Comparison of ENCODE assay signal across 14 cellular contexts in the genomic region with DNA sequence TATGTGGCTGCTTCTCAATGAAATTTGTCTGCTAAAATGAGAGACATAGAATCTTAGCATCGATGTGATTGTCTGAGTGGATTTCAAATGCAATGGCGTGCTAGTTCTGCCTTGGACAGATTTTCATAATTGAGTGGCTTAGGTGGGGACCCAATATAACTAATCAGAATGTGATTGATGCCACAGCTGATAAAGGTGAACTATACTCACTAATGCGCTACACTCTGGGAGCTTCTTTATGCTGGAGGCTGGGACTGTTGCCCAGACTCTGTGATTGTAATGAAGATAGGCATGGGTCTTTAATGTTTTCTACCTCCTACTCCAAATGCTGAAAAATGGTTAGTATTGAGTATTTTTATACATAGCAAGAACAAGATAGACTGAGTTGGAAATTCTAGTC.
DNase-seq lines count a peak whose midpoint lies in the region; ATAC-seq, FAIRE-seq and TF ChIP-seq lines count a peak whose summit lies in the region.
"Had no signal": no experiment of that assay in that cellular context is flagged by ENCODE, and none has a peak within 500 bp of the region (broad histone marks: within the 10 kb centered on the region; RNA-seq: fewer than 3 reads in every experiment).

No MANE protein-coding gene starts in this region.

- H3F3A ChIP-seq in smooth muscle cell (ENCODE audit: low read depth), result no peaks in the 10 kb centered on the region

- POLR2A ChIA-PET in A549 (lab: Yijun Ruan, JAX), result no interaction called here

- no peak overlapping the region for H3K4me3 ChIP-seq in A549
- H3K4me3 ChIP-seq in smooth muscle cell, result no peak overlapping the region

- no peaks in the 10 kb centered on the region for H3K9me3 ChIP-seq in A549
- H3K9me3 ChIP-seq in smooth muscle cell (replicated peaks; ENCODE audit: low read depth), result no peaks in the 10 kb centered on the region
- H3K9me3 ChIP-seq: BE2C had no signal

- no peak overlapping the region for H3K9ac ChIP-seq in smooth muscle cell (ENCODE audit: low read depth)

- H3K4me1 ChIP-seq in A549 (peaks cover 48% of the 10 kb centered on the region), smooth muscle cell (ENCODE audit: low read depth) (no peaks in the 10 kb centered on the region)

- WGBS in A549 (ENCODE audit: missing lambda C conversion rate), result 92% methylated on average over 3 of the region's 3 CpGs
- 95% methylated on average over 3 of the region's 3 CpGs for WGBS in smooth muscle cell (ENCODE audit: low lambda C conversion rate)

- FAIRE-seq in A549 (lab: Jason Lieb, UNC), result no peak
- FAIRE-seq: A204.1 had no signal

- CTCF ChIA-PET in A549 (lab: Yijun Ruan, JAX), result no interaction called here

- H3K27ac ChIP-seq in A549 (peak overlapping the region; percentile 63 to 75; a peak in 4 of 6 replicates), smooth muscle cell (ENCODE audit: low read depth) (no peak overlapping the region)
- H3K27ac ChIP-seq: C4-2B had no signal

- no peaks in the 10 kb centered on the region for H3K79me2 ChIP-seq in smooth muscle cell (ENCODE audit: low read depth)

- TF ChIP-seq CTCF in A549 (IDR thresholded peaks at IDR 0.05), result no peak
- TF ChIP-seq CTCF in smooth muscle cell (IDR thresholded peaks at IDR 0.05; ENCODE audit: borderline replicate concordance, insufficient read depth, poor library complexity, severe bottlenecking), result no peak

- no peak for ATAC-seq in A549
- no peak for ATAC-seq in HG03280 (IDR thresholded peaks at IDR 0.05; ENCODE audit: unreplicated experiment)
- ATAC-seq in GM18870 (IDR thresholded peaks at IDR 0.05; ENCODE audit: unreplicated experiment), result no peak
- ATAC-seq: HCT116 had no signal

- no peak for TF ChIP-seq EP300 in A549 (IDR thresholded peaks at IDR 0.05)

- peak overlapping the region; percentile 15 for H2AFZ ChIP-seq in smooth muscle cell (ENCODE audit: low read depth)

- DNase-seq in NCI-H2171 treated with DMSO at 0.1 percent for 48 hours (lab: John Stamatoyannopoulos, UW) (peak; percentile 41), NCI-H2171 (lab: John Stamatoyannopoulos, UW) (no peak), A549 (ENCODE audit: low read depth in 1 of 2, low spot score in 1 of 2) (no peak), NCI-H69 (lab: John Stamatoyannopoulos, UW) (peak; percentile 34), smooth muscle cell (lab: John Stamatoyannopoulos, UW; ENCODE audit: unreplicated experiment) (no peak)
- DNase-seq: BE2C; CD4-positive, alpha-beta memory T cell; GF-D8; KBM-7 had no signal

- TF ChIP-seq POLR2A in A549 (IDR thresholded peaks at IDR 0.05; ENCODE audit: low read length), result no peak

- TF ChIP-seq RAD21 in A549 (conservative IDR thresholded peaks at IDR 0.05 in 1 of 2, IDR thresholded peaks at IDR 0.05 in 1 of 2), result no peak

- H3K36me3 ChIP-seq in smooth muscle cell (ENCODE audit: low read depth), result no peaks in the 10 kb centered on the region
- H3K36me3 ChIP-seq: BE2C had no signal

- no peaks in the 10 kb centered on the region for H4K20me1 ChIP-seq in smooth muscle cell (ENCODE audit: low read depth)

- no peaks in the 10 kb centered on the region for H3K27me3 ChIP-seq in smooth muscle cell (ENCODE audit: low read depth)
- H3K27me3 ChIP-seq: BE2C had no signal

- no peak overlapping the region for H3K4me2 ChIP-seq in A549
- H3K4me2 ChIP-seq in smooth muscle cell, result no peak overlapping the region

TF ChIP-seq in A549, 52 proteins besides CTCF, POLR2A, EP300 and RAD21:
- no peak for TF ChIP-seq ZSCAN20 (CRISPR knock-in tag; IDR thresholded peaks at IDR 0.05)
- no peak for TF ChIP-seq ZFP36 (IDR thresholded peaks at IDR 0.05; ENCODE audit: borderline replicate concordance, partially characterized antibody)
- TF ChIP-seq ESRRA (IDR thresholded peaks at IDR 0.05; ENCODE audit: borderline replicate concordance, low read length), result no peak
- no peak for TF ChIP-seq HOXB5 (CRISPR knock-in tag; IDR thresholded peaks at IDR 0.05)
- no peak for TF ChIP-seq HDAC2 (IDR thresholded peaks at IDR 0.05)
- no peak for TF ChIP-seq TFCP2L1 (CRISPR knock-in tag; IDR thresholded peaks at IDR 0.05)
- no peak for TF ChIP-seq NR3C1 (IDR thresholded peaks at IDR 0.05)
- no peak for TF ChIP-seq FOXS1 (CRISPR knock-in tag; IDR thresholded peaks at IDR 0.05)
- no peak for TF ChIP-seq KDM5A (IDR thresholded peaks at IDR 0.05)
- TF ChIP-seq NPAS2 (CRISPR knock-in tag; IDR thresholded peaks at IDR 0.05; ENCODE audit: borderline replicate concordance), result no peak
- no peak for TF ChIP-seq E2F6 (IDR thresholded peaks at IDR 0.05; ENCODE audit: borderline replicate concordance, low read depth)
- TF ChIP-seq ELK1 (IDR thresholded peaks at IDR 0.05; ENCODE audit: low read depth, low read length), result no peak
- TF ChIP-seq ZNF302 (CRISPR knock-in tag; IDR thresholded peaks at IDR 0.05), result no peak
- no peak for TF ChIP-seq CEBPB (IDR thresholded peaks at IDR 0.05)
- TF ChIP-seq MAZ (IDR thresholded peaks at IDR 0.05; ENCODE audit: borderline replicate concordance, low read depth, low read length), result no peak
- no peak for TF ChIP-seq JUN (IDR thresholded peaks at IDR 0.05)
- TF ChIP-seq CBX2 (IDR thresholded peaks at IDR 0.05; ENCODE audit: borderline replicate concordance, low read depth), result no peak
TF ChIP-seq in A549: peak in this region for 0.

Comparison
In these comparisons a context has a peak if more than half of its experiments do, and no peak if none do; other contexts are left out.
1. DNase-seq: peak in NCI-H2171 treated with DMSO at 0.1 percent for 48 hours (single experiment) and NCI-H69 (single experiment); none in NCI-H2171 (single experiment), A549 (0 of 2) and smooth muscle cell (single experiment).